In the genomic region with DNA sequence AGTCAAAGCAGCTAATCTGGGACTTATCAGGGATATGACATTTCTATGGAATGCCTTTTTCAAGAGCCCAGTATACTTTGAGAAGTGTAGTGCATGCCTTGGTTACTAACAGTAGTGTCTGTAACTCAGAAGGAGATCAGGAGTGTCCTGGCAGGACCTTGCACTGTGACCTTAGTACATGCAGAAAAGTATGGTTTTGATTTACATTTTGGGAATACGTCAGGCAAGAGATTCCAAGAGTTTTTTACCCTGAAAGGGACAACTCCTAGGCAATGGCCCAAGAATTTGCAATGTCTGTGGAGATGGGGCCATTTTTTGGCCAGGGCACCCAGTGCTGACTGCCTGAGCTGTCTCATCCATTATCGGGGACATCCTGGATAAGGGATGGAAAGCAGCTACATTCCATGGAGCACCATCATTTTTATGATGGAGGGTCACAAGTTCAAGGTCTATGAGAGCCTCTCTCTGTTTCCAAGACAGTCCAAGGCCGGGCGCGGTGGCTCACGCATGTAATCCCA, we compare ENCODE assay signal across 17 cellular contexts.
DNase-seq lines count a peak whose midpoint lies in the region; ATAC-seq and TF ChIP-seq lines count a peak whose summit lies in the region.
"Had no signal": no experiment of that assay in that cellular context is flagged by ENCODE, and none has a peak within 500 bp of the region (broad histone marks: within the 10 kb centered on the region; RNA-seq: fewer than 3 reads in every experiment).

No MANE protein-coding gene starts in this region.

- no peaks in the 10 kb centered on the region for H3K27me3 ChIP-seq in skeletal muscle tissue (ENCODE audit: control insufficient read depth in 3 of 3, insufficient read depth in 3 of 3, low read length in 3 of 3)
- H3K27me3 ChIP-seq: Peyer's patch had no signal

- no peak overlapping the region for H3K9ac ChIP-seq in skeletal muscle tissue (ENCODE audit: low read depth in 1 of 3, low read length in 3 of 3)

- no peak overlapping the region for H3K27ac Mint-ChIP-seq in nephron progenitor cell
- H3K27ac Mint-ChIP-seq: naive thymus-derived CD8-positive, alpha-beta T cell had no signal

- no peaks in the 10 kb centered on the region for H3K9me3 ChIP-seq in skeletal muscle tissue (ENCODE audit: control insufficient read depth in 3 of 3, low read length in 3 of 3)
- H3K9me3 ChIP-seq: Peyer's patch had no signal

- peak; percentile 59 for DNase-seq in EL
- peak; percentile 55 for DNase-seq in amniotic stem cell (lab: John Stamatoyannopoulos, UW)
- peak; percentile 49 for DNase-seq in left ventricle myocardium superior
- DNase-seq in activated T-cell treated with anti-CD3 and anti-CD28 coated beads for 4 hours = no peak
- no peak for DNase-seq in nephron progenitor cell
- DNase-seq in stimulated activated CD4-positive, alpha-beta T cell treated with anti-CD3 and anti-CD28 coated beads, Interleukin-4, amount 100 ng/mL, for 1 hour = no peak
- DNase-seq: activated naive CD4-positive, alpha-beta T cell treated with anti-CD3 and anti-CD28 coated beads, Interleukin-2, amount 50 U/mL, for 16 hours; C1 segment of cervical spinal cord; DMS79; hippocampal formation; naive thymus-derived CD8-positive, alpha-beta T cell; NCI-H2081; NCI-H748 treated with DMSO at 0.1 percent for 48 hours; Peyer's patch; stimulated activated naive CD8-positive, alpha-beta T cell treated with anti-CD3 and anti-CD28 coated beads, Interleukin-15, Interleukin-2, amounts not matched to agents 100 U/mL and 50 U/mL, for 24 hours had no signal

- peaks cover 12% of the 10 kb centered on the region for H3K4me1 Mint-ChIP-seq in nephron progenitor cell

- intact Hi-C loops in left ventricle myocardium superior (cut with micrococcal nuclease) = no loop called here

- peaks cover 5% of the 10 kb centered on the region for H3K27me3 Mint-ChIP-seq in nephron progenitor cell (ENCODE audit: low read depth, poor library complexity)

- H3K27ac ChIP-seq in skeletal muscle tissue (ENCODE audit: low read depth, low read length) = peak overlapping the region; percentile 52
- H3K27ac ChIP-seq: Peyer's patch had no signal

- H3K4me3 ChIP-seq in skeletal muscle tissue (ENCODE audit: low read length in 3 of 3) = no peak overlapping the region
- H3K4me3 ChIP-seq: Peyer's patch had no signal

- no peaks in the 10 kb centered on the region for H3K36me3 Mint-ChIP-seq in nephron progenitor cell (ENCODE audit: low read depth)
- H3K36me3 Mint-ChIP-seq: naive thymus-derived CD8-positive, alpha-beta T cell had no signal

- no peaks in the 10 kb centered on the region for H3K36me3 ChIP-seq in skeletal muscle tissue (ENCODE audit: control insufficient read depth in 3 of 3, insufficient read depth in 3 of 3, low read length in 3 of 3)
- H3K36me3 ChIP-seq: Peyer's patch had no signal

- no peak overlapping the region for H3K4me3 Mint-ChIP-seq in nephron progenitor cell
- H3K4me3 Mint-ChIP-seq: naive thymus-derived CD8-positive, alpha-beta T cell had no signal

- no peaks in the 10 kb centered on the region for H3K9me3 Mint-ChIP-seq in nephron progenitor cell
- H3K9me3 Mint-ChIP-seq: naive thymus-derived CD8-positive, alpha-beta T cell had no signal

- H3K4me1 ChIP-seq in skeletal muscle tissue (ENCODE audit: control insufficient read depth in 3 of 3, insufficient read depth in 3 of 3, low read length in 3 of 3) = peaks cover 16 to 33% (median 22%) of the 10 kb centered on the region in 3 donors
- H3K4me1 ChIP-seq: Peyer's patch had no signal

- peak; percentile 8 for ATAC-seq in left ventricle myocardium superior
- ATAC-seq in GM19395 (IDR thresholded peaks at IDR 0.05; ENCODE audit: unreplicated experiment) = no peak
- ATAC-seq: naive thymus-derived CD8-positive, alpha-beta T cell; stimulated activated naive CD8-positive, alpha-beta T cell treated with anti-CD3 and anti-CD28 coated beads, Interleukin-15, Interleukin-2, amounts not matched to agents 100 U/mL and 50 U/mL, for 24 hours had no signal

- no peak for TF ChIP-seq CTCF in nephron progenitor cell (IDR thresholded peaks at IDR 0.05)

Comparison
In these comparisons a context has a peak if more than half of its experiments do, and no peak if none do; other contexts are left out.
1. DNase-seq: peak in EL (single experiment), amniotic stem cell (single experiment) and left ventricle myocardium superior (single experiment); none in activated T-cell treated with anti-CD3 and anti-CD28 coated beads for 4 hours (single experiment), nephron progenitor cell (single experiment) and stimulated activated CD4-positive, alpha-beta T cell treated with anti-CD3 and anti-CD28 coated beads, Interleukin-4, amount 100 ng/mL, for 1 hour (single experiment).